Comparison of ENCODE assay signal across 15 cellular contexts in genomic region chr15:32683231-32683630, GRCh38. TPM values are rescaled to one million over a fixed set of nuclear protein-coding genes. Genes with fewer than 3 reads are reported as not detected.
A peak's percentile ranks its signal among the peaks of the same experiment; 100 is the strongest.
DNase-seq lines count a peak whose midpoint lies in the region; ATAC-seq, FAIRE-seq and TF ChIP-seq lines count a peak whose summit lies in the region.
"Had no signal": no experiment of that assay in that cellular context is flagged by ENCODE, and none has a peak within 500 bp of the region (broad histone marks: within the 10 kb centered on the region; RNA-seq: fewer than 3 reads in every experiment).

No MANE protein-coding gene starts in this region.

- no TSS peak for BruUV-seq in IMR-90 (replicated peaks; lab: Mats Ljungman, UMichigan)

- peak overlapping the region; percentile 32; the same call in 1 of the 2 replicates for H2AK5ac ChIP-seq in IMR-90 (ENCODE audit: low read depth, low read length)

- CTCF ChIA-PET in IMR-90 (lab: Yijun Ruan, JAX): interaction anchor here (0.8 to 1.4 kb wide), 3 partner anchors 20 to 25 kb away, joined by 3 read pairs; no protein-coding TSS in a partner anchor

- no peaks in the 10 kb centered on the region for H3K27me3 Mint-ChIP-seq in astrocyte (ENCODE audit: low read depth, unreplicated experiment)

- H3K9me3 ChIP-seq in IMR-90 (ENCODE audit: control insufficient read depth, insufficient read depth, low read length) (no peaks in the 10 kb centered on the region), astrocyte (ENCODE audit: insufficient read depth, low read depth, low read length) (peaks cover 5% of the 10 kb centered on the region), thyroid gland (no peaks in the 10 kb centered on the region)

- H3K4me2 ChIP-seq in IMR-90 (ENCODE audit: low read depth, low read length) (no peak overlapping the region; the same call in 1 of the 2 replicates), astrocyte (ENCODE audit: low read length) (peak overlapping the region; percentile 66)
- H3K4me2 ChIP-seq: GM23338 had no signal

- H3K36me3 ChIP-seq in IMR-90 (ENCODE audit: control insufficient read depth, insufficient read depth, low read length): no peaks in the 10 kb centered on the region
- H3K36me3 ChIP-seq in astrocyte (ENCODE audit: insufficient read depth, low read length): no peaks in the 10 kb centered on the region
- H3K36me3 ChIP-seq in thyroid gland: no peaks in the 10 kb centered on the region
- H3K36me3 ChIP-seq: BLaER1 treated with 17β-estradiol and CSF1 and Interleukin-3, amounts not matched to agents 10 nM and 100 nM had no signal

- TF ChIP-seq RAD21 in IMR-90 (IDR thresholded peaks at IDR 0.05; ENCODE audit: low read length): no peak

- FAIRE-seq in astrocyte (lab: Jason Lieb, UNC): no peak

- H3K4me3 ChIP-seq in IMR-90 (ENCODE audit: insufficient read depth, low read depth, low read length): no peak overlapping the region
- H3K4me3 ChIP-seq in astrocyte (ENCODE audit: insufficient read depth, low read depth, low read length): no peak overlapping the region
- no peak overlapping the region for H3K4me3 ChIP-seq in thyroid gland (replicated peaks in 1 of 3)
- H3K4me3 ChIP-seq: BLaER1 treated with 17β-estradiol and CSF1 and Interleukin-3, amounts not matched to agents 10 nM and 100 nM; GM23338 had no signal

- no peaks in the 10 kb centered on the region for H4K20me1 ChIP-seq in IMR-90 (ENCODE audit: insufficient read depth, low read length)
- H4K20me1 ChIP-seq in astrocyte (ENCODE audit: insufficient read depth, low read length): no peaks in the 10 kb centered on the region
- H4K20me1 ChIP-seq: BLaER1 treated with 17β-estradiol and CSF1 and Interleukin-3, amounts not matched to agents 10 nM and 100 nM had no signal

- TF ChIP-seq POLR2A in IMR-90 (IDR thresholded peaks at IDR 0.05; ENCODE audit: low read depth, low read length): no peak
- TF ChIP-seq POLR2A in thyroid gland (IDR thresholded peaks at IDR 0.05): no peak

- peak overlapping the region; percentile 69; the same call in 1 of the 2 replicates for H3K4ac ChIP-seq in IMR-90 (ENCODE audit: low read depth, low read length)

- peak overlapping the region; percentile 45; the same call in 1 of the 2 replicates for H3K18ac ChIP-seq in IMR-90 (ENCODE audit: low read depth, low read length)

- H3K23ac ChIP-seq in IMR-90 (ENCODE audit: low read depth, low read length): peak overlapping the region; percentile 65; the same call in 1 of the 2 replicates

- ATAC-seq in IMR-90 (ENCODE audit: low read depth) (no peak), foreskin keratinocyte (no peak)
- ATAC-seq: GM23338 had no signal

- no CpG with 5 or more reads among the region's 1 CpG for WGBS in IMR-90 (ENCODE audit: extremely low coverage in 2 of 2, insufficient read length in 1 of 2), 2 experiments
- WGBS in thyroid gland, 2 donors: 65 to 83% methylated on average over 1 of the region's 1 CpG

- peaks cover 21% of the 10 kb centered on the region for H3K9me1 ChIP-seq in IMR-90 (ENCODE audit: insufficient read depth, low read length)

- H2BK20ac ChIP-seq in IMR-90 (ENCODE audit: low read depth, low read length): peak overlapping the region; percentile 67; the same call in 1 of the 2 replicates

- H3K79me1 ChIP-seq in IMR-90 (ENCODE audit: low read depth in 1 of 2, low read length in 2 of 2): peaks cover 0 to 22% of the 10 kb centered on the region in 2 experiments; a peak in 3 of 4 replicates

- no peak for TF ChIP-seq CTCF in IMR-90 (conservative IDR thresholded peaks at IDR 0.05; ENCODE audit: low read depth, low read length)
- TF ChIP-seq CTCF in astrocyte (IDR thresholded peaks at IDR 0.05; ENCODE audit: insufficient read depth, low read depth, low read length): no peak
- TF ChIP-seq CTCF in foreskin keratinocyte (conservative IDR thresholded peaks at IDR 0.05): no peak
- no peak for TF ChIP-seq CTCF in thyroid gland (IDR thresholded peaks at IDR 0.05)
- no peak for TF ChIP-seq CTCF in GM13977 (IDR thresholded peaks at IDR 0.05; ENCODE audit: extremely low read depth, insufficient read depth, missing control alignments)

- no peak overlapping the region for H3K27ac ChIP-seq in IMR-90 (ENCODE audit: insufficient read depth, low read length)
- H3K27ac ChIP-seq in astrocyte (ENCODE audit: low read depth, low read length): peak overlapping the region; percentile 91
- peak overlapping the region; percentile 38 for H3K27ac ChIP-seq in foreskin keratinocyte
- H3K27ac ChIP-seq in thyroid gland: peak overlapping the region; percentile 21 to 66 (median 57)

- no peak overlapping the region for H3K4me3 Mint-ChIP-seq in astrocyte (ENCODE audit: unreplicated experiment)
- H3K4me3 Mint-ChIP-seq: GM23338 had no signal

- no peak overlapping the region for H2AFZ ChIP-seq in IMR-90 (replicated peaks; ENCODE audit: low read length, poor library complexity)
- H2AFZ ChIP-seq in astrocyte (ENCODE audit: low read depth, low read length): no peak overlapping the region
- H2AFZ ChIP-seq: GM23338 had no signal

- peak overlapping the region; percentile 93 for H3K27ac Mint-ChIP-seq in astrocyte (ENCODE audit: unreplicated experiment)
- H3K27ac Mint-ChIP-seq: GM23338 had no signal

- H2AK9ac ChIP-seq in IMR-90 (replicated peaks; ENCODE audit: low read depth, low read length, poor library complexity): no peak overlapping the region

- H3K14ac ChIP-seq in IMR-90 (replicated peaks; ENCODE audit: low read depth, low read length): peak overlapping the region; percentile 41; the same call in 1 of the 2 replicates

- H4K8ac ChIP-seq in IMR-90 (ENCODE audit: low read depth in 2 of 2, low read length in 2 of 2): peak overlapping the region in 1 of 2 experiments; percentile 57; a peak in 1 of 4 replicates

- H3K9me3 Mint-ChIP-seq in astrocyte (ENCODE audit: unreplicated experiment): no peaks in the 10 kb centered on the region
- H3K9me3 Mint-ChIP-seq: GM23338 had no signal

- H3K79me2 ChIP-seq in astrocyte (ENCODE audit: insufficient read depth, low read length): no peaks in the 10 kb centered on the region

- H2BK15ac ChIP-seq in IMR-90 (ENCODE audit: low read depth, low read length): peak overlapping the region; percentile 31; the same call in 1 of the 3 replicates

- H3K27me3 ChIP-seq in IMR-90 (ENCODE audit: control insufficient read depth, insufficient read depth, low read length) (no peaks in the 10 kb centered on the region), astrocyte (ENCODE audit: insufficient read depth, low read length) (no peaks in the 10 kb centered on the region), foreskin keratinocyte (no peaks in the 10 kb centered on the region), thyroid gland (no peaks in the 10 kb centered on the region)
- H3K27me3 ChIP-seq: BLaER1 treated with 17β-estradiol and CSF1 and Interleukin-3, amounts not matched to agents 10 nM and 100 nM had no signal

- H2BK5ac ChIP-seq in IMR-90 (ENCODE audit: low read depth, low read length, poor library complexity, severe bottlenecking): peak overlapping the region; percentile 62

- H3K4me1 Mint-ChIP-seq in astrocyte (ENCODE audit: low read depth, unreplicated experiment): peaks cover 48% of the 10 kb centered on the region

- dilution Hi-C loops in IMR-90 (cut with HindIII; ENCODE audit: low sequenced_read_pairs, unreplicated experiment): no loop called here

- H4K5ac ChIP-seq in IMR-90 (ENCODE audit: low read depth, low read length): no peak overlapping the region; the same call in 1 of the 2 replicates

- POLR2A ChIA-PET in IMR-90 (lab: Charles Lee; ENCODE audit: unreplicated experiment): no interaction called here

- in situ Hi-C loops in IMR-90 (cut with MboI; ENCODE audit: low sequenced_read_pairs) (loop anchor here (5.0 kb wide), 1 partner anchor 34 kb away; the partner anchor contains the start of gene GREM1), GM13977 (cut with MboI; ENCODE audit: low pct_unique_long_range_greater_than_20kb, low sequenced_read_pairs, unreplicated experiment) (no loop called here)

- no peak for DNase-seq in IMR-90
- DNase-seq in astrocyte (ENCODE audit: low read depth): no peak
- DNase-seq in foreskin keratinocyte: no peak
- DNase-seq in thyroid gland: no peak
- no peak for DNase-seq in GM13977 (ENCODE audit: low spot score)
- no peak for DNase-seq in NCI-H748 treated with DMSO at 0.1 percent for 48 hours (lab: John Stamatoyannopoulos, UW)
- no peak for DNase-seq in RKO (ENCODE audit: low spot score)
- no peak for DNase-seq in ecto neural progenitor cell (ENCODE audit: low spot score)
- DNase-seq: DMS 273 treated with DMSO at 0.1 percent for 48 hours, NCI-H187 treated with DMSO at 0.1 percent for 48 hours, NCI-H446, NCI-H774, SHP77 treated with DMSO at 0.1 percent for 48 hours had no signal

- no peaks in the 10 kb centered on the region for H3K36me3 Mint-ChIP-seq in astrocyte (ENCODE audit: low read depth, unreplicated experiment)

- H3K56ac ChIP-seq in IMR-90 (ENCODE audit: extremely low read depth, insufficient read depth, low read length): no peak overlapping the region

- H2BK120ac ChIP-seq in IMR-90 (ENCODE audit: low read depth, low read length): peak overlapping the region; percentile 77; the same call in 1 of the 2 replicates

- intact Hi-C loops in IMR-90 (cut with micrococcal nuclease) (no loop called here), thyroid gland (cut with DNase I) (no loop called here)

- H3K9ac ChIP-seq in IMR-90 (ENCODE audit: low read depth, low read length): no peak overlapping the region
- H3K9ac ChIP-seq in astrocyte (ENCODE audit: low read length): peak overlapping the region; percentile 76
- H3K9ac ChIP-seq: BLaER1 treated with 17β-estradiol and CSF1 and Interleukin-3, amounts not matched to agents 10 nM and 100 nM had no signal

- peaks cover 20% of the 10 kb centered on the region for H3K4me1 ChIP-seq in IMR-90 (ENCODE audit: control insufficient read depth, insufficient read depth, low read length)
- H3K4me1 ChIP-seq in astrocyte (ENCODE audit: insufficient read depth, low read length): peaks cover 46% of the 10 kb centered on the region
- peaks cover 44% of the 10 kb centered on the region for H3K4me1 ChIP-seq in foreskin keratinocyte
- peaks cover 8 to 13% of the 10 kb centered on the region in 2 donors for H3K4me1 ChIP-seq in thyroid gland

- no peak overlapping the region for H4K91ac ChIP-seq in IMR-90 (ENCODE audit: insufficient read depth, low read depth, low read length)

RNA-seq across cellular contexts. Expression of gene GREM1, which starts 34.6 kb away (rescaled TPM):
- 848 and 1,032 TPM in 2 replicates for total RNA-seq in IMR-90 (2012; rRNA removed)
- 852 and 1,130 TPM in 2 replicates for polyA plus RNA-seq in IMR-90 (2012; rRNA removed)
- polyA plus RNA-seq in IMR-90 (2012; cell fraction: cytosol; rRNA removed): 185 and 289 TPM in 2 replicates
- 59.3 and 362 TPM in 2 replicates for polyA plus RNA-seq in IMR-90 (2012; cell fraction: nucleus; rRNA removed; ENCODE audit: low replicate concordance)
- 74.5 and 112 TPM in 2 replicates for total RNA-seq in astrocyte
- 0.04 and 0.10 TPM in 2 replicates for total RNA-seq in foreskin keratinocyte
- polyA plus RNA-seq in foreskin keratinocyte: 0.04 and 0.07 TPM in 2 replicates
- total RNA-seq in thyroid gland: 1 to 10 TPM in 2 of 4 donors, under 1 TPM in 1, not detected in 1; 0.44 to 7.8 (median 3.2) TPM

RNA-seq across cellular contexts. Expression of gene SCG5, which starts 41.7 kb away (rescaled TPM):
- total RNA-seq in IMR-90 (2012; rRNA removed): 7.9 and 8.3 TPM in 2 replicates
- polyA plus RNA-seq in IMR-90 (2012; rRNA removed): 15.6 and 16.8 TPM in 2 replicates
- 12.1 and 13.8 TPM in 2 replicates for polyA plus RNA-seq in IMR-90 (2012; cell fraction: cytosol; rRNA removed)
- 4.1 and 8.2 TPM in 2 replicates for polyA plus RNA-seq in IMR-90 (2012; cell fraction: nucleus; rRNA removed; ENCODE audit: low replicate concordance)
- 12.1 and 14.7 TPM in 2 replicates for total RNA-seq in astrocyte
- 12.3 and 46.3 TPM in 2 replicates for total RNA-seq in foreskin keratinocyte
- polyA plus RNA-seq in foreskin keratinocyte: 14.9 and 51.3 TPM in 2 replicates
- 10 to 100 TPM in 2 of 4 donors, 1 to 10 TPM in 2; 2.7 to 11.8 (median 8.3) TPM for total RNA-seq in thyroid gland
